9 cellular contexts compared by ENCODE assay signal in genomic region chr3:88219138-88219792, GRCh38.
DNase-seq lines count a peak whose midpoint lies in the region; ATAC-seq, FAIRE-seq and TF ChIP-seq lines count a peak whose summit lies in the region.
"Had no signal": no experiment of that assay in that cellular context is flagged by ENCODE, and none has a peak within 500 bp of the region (broad histone marks: within the 10 kb centered on the region; RNA-seq: fewer than 3 reads in every experiment).

No MANE protein-coding gene starts in this region.

- TF ChIP-seq CTCF in keratinocyte (optimal IDR thresholded peaks at IDR 0.05 in 1 of 3, IDR thresholded peaks at IDR 0.05 in 1 of 3, conservative IDR thresholded peaks at IDR 0.05 in 1 of 3; ENCODE audit: extremely low read depth in 1 of 3, insufficient read depth in 2 of 3, low read length in 3 of 3), result peak; percentile 50 to 69 (median 60)

- H3K79me2 ChIP-seq in keratinocyte (ENCODE audit: control insufficient read depth, insufficient read depth, low read length), result no peaks in the 10 kb centered on the region

- H3K4me3 ChIP-seq in keratinocyte (ENCODE audit: control insufficient read depth in 2 of 3, extremely low read depth in 1 of 3, insufficient read depth in 2 of 3, low read depth in 1 of 3, low read length in 3 of 3), result no peak overlapping the region
- H3K4me3 ChIP-seq: ovary had no signal

- no peak overlapping the region for H2AFZ ChIP-seq in keratinocyte (ENCODE audit: control insufficient read depth, low read length)

- no peak overlapping the region for H3K4me2 ChIP-seq in keratinocyte (ENCODE audit: control insufficient read depth, extremely low read depth, insufficient read depth, low read depth, low read length)

- no peak overlapping the region for H3K9ac ChIP-seq in keratinocyte (ENCODE audit: control insufficient read depth, extremely low read depth, insufficient read depth, low read length)

- H3K9me3 ChIP-seq in keratinocyte (ENCODE audit: control insufficient read depth, low read depth, low read length), result no peaks in the 10 kb centered on the region
- H3K9me3 ChIP-seq: ovary had no signal

- no peaks in the 10 kb centered on the region for H3K36me3 ChIP-seq in keratinocyte (ENCODE audit: control insufficient read depth in 2 of 2, extremely low read depth in 1 of 2, insufficient read depth in 2 of 2, low read length in 2 of 2)
- H3K36me3 ChIP-seq: ovary had no signal

- H3K27me3 ChIP-seq in keratinocyte (ENCODE audit: control insufficient read depth, extremely low read depth, insufficient read depth, low read length), result no peaks in the 10 kb centered on the region
- H3K27me3 ChIP-seq: ovary had no signal

- H3K9me1 ChIP-seq in keratinocyte (ENCODE audit: control insufficient read depth, extremely low read depth, insufficient read depth, low read length), result no peaks in the 10 kb centered on the region

- DNase-seq in COR-L47 (lab: John Stamatoyannopoulos, UW) (peak; percentile 45), NCI-H460 (ENCODE audit: extremely low read depth, low read depth) (peak; percentile 48), anterior cingulate cortex (lab: John Stamatoyannopoulos, UW) (peak in 43 of 58 donors; percentile 2 to 58 (median 17)), keratinocyte (ENCODE audit: low read depth, low spot score) (no peak), urothelium cell line (ENCODE audit: low spot score) (peak; percentile 70)

- ATAC-seq in GM18870 (IDR thresholded peaks at IDR 0.05; ENCODE audit: unreplicated experiment), result peak; percentile 76
- peak; percentile 86 for ATAC-seq in HG03103 (IDR thresholded peaks at IDR 0.05; ENCODE audit: low read depth, unreplicated experiment)
- ATAC-seq in HG03439 (IDR thresholded peaks at IDR 0.05; ENCODE audit: unreplicated experiment), result no peak

- dilution Hi-C loops in keratinocyte (cut with MboI; ENCODE audit: extremely low pct_ligation_motif_present, low sequenced_read_pairs), result no loop called here

- H3K4me1 ChIP-seq in keratinocyte (ENCODE audit: control insufficient read depth, extremely low read depth, insufficient read depth, low read length), result no peaks in the 10 kb centered on the region

- no peaks in the 10 kb centered on the region for H4K20me1 ChIP-seq in keratinocyte (ENCODE audit: control insufficient read depth, extremely low read depth, insufficient read depth, low read length)

- FAIRE-seq in keratinocyte (lab: Jason Lieb, UNC) (no peak), urothelium cell line (lab: Jason Lieb, UNC) (peak; percentile 89)

- H3K27ac ChIP-seq in keratinocyte (ENCODE audit: control insufficient read depth, insufficient read depth, low read length), result no peak overlapping the region
- H3K27ac ChIP-seq: ovary had no signal
